7 cellular contexts compared by ENCODE assay signal in genomic region chr22:23450821-23451220, GRCh38.
A peak's percentile ranks its signal among the peaks of the same experiment; 100 is the strongest.
DNase-seq lines count a peak whose midpoint lies in the region; ATAC-seq, FAIRE-seq and TF ChIP-seq lines count a peak whose summit lies in the region.
"Not testable (repeated sequence)": the region's sequence is repeated elsewhere in the genome, so short reads cannot be mapped to it uniquely, and the experiment has no call there.

No MANE protein-coding gene starts in this region.

- not testable (repeated sequence) for H3K4me3 Mint-ChIP-seq in natural killer cell treated with Interleukin-12 subunit alpha and Interleukin-12 subunit beta and Interleukin-15 and Interleukin-18, amount 100 ng/mL, for 72 hours; stimulated activated naive CD8-positive, alpha-beta T cell treated with anti-CD3 and anti-CD28 coated beads, Interleukin-15, amount 100 ng/mL, for 72 hours

- not testable (repeated sequence) for H3K4me1 Mint-ChIP-seq in natural killer cell treated with Interleukin-12 subunit alpha and Interleukin-12 subunit beta and Interleukin-15 and Interleukin-18, amount 100 ng/mL, for 72 hours (ENCODE audit: low read depth in 2 of 2); stimulated activated naive CD8-positive, alpha-beta T cell treated with anti-CD3 and anti-CD28 coated beads, Interleukin-15, amount 100 ng/mL, for 72 hours

- H3K27ac Mint-ChIP-seq in natural killer cell treated with Interleukin-12 subunit alpha and Interleukin-12 subunit beta and Interleukin-15 and Interleukin-18, amount 100 ng/mL, for 72 hours; stimulated activated naive CD8-positive, alpha-beta T cell treated with anti-CD3 and anti-CD28 coated beads, Interleukin-15, amount 100 ng/mL, for 72 hours: not testable (repeated sequence)

- H3K4me3 ChIP-seq in BLaER1; DND-41 (ENCODE audit: low read depth in 1 of 2, low read length in 2 of 2); bronchial epithelial cell (ENCODE audit: low read depth, low read length); upper lobe of right lung; aorta (ENCODE audit: low read length in 2 of 2): not testable (repeated sequence)

- peaks cover 11% of the 10 kb centered on the region for H3K36me3 Mint-ChIP-seq in natural killer cell treated with Interleukin-12 subunit alpha and Interleukin-12 subunit beta and Interleukin-15 and Interleukin-18, amount 100 ng/mL, for 72 hours

- ATAC-seq in DND-41 (ENCODE audit: insufficient read depth, low read depth): not testable (repeated sequence)
- ATAC-seq in natural killer cell treated with Interleukin-12 subunit alpha and Interleukin-12 subunit beta and Interleukin-15 and Interleukin-18, amount 100 ng/mL, for 72 hours: peak; percentile 34 to 37
- peak; percentile 12 for ATAC-seq in stimulated activated naive CD8-positive, alpha-beta T cell treated with anti-CD3 and anti-CD28 coated beads, Interleukin-15, amount 100 ng/mL, for 72 hours
- ATAC-seq in upper lobe of right lung (peak; percentile 10), aorta (ENCODE audit: low FRiP score) (peak; percentile 44)

- not testable (repeated sequence) for TF ChIP-seq CTCF in DND-41 (IDR thresholded peaks at IDR 0.05; ENCODE audit: borderline replicate concordance, extremely low read depth, low read length, poor library complexity, severe bottlenecking); bronchial epithelial cell (IDR thresholded peaks at IDR 0.05; ENCODE audit: insufficient read depth, low read length, severe bottlenecking); upper lobe of right lung (IDR thresholded peaks at IDR 0.05)

- not testable (repeated sequence) for H2AFZ ChIP-seq in DND-41 (ENCODE audit: low read depth, low read length)

- H3K9me3 ChIP-seq in BLaER1: peaks cover 13% of the 10 kb centered on the region
- H3K9me3 ChIP-seq in DND-41 (ENCODE audit: insufficient read depth, low read length, severe bottlenecking); upper lobe of right lung; aorta (ENCODE audit: control insufficient read depth, low read length): not testable (repeated sequence)

- H3K27ac ChIP-seq in BLaER1; upper lobe of right lung; aorta (ENCODE audit: low read depth in 1 of 2, low read length in 2 of 2): not testable (repeated sequence)
- H3K27ac ChIP-seq in DND-41 (ENCODE audit: low read length): peak overlapping the region; percentile 74

- not testable (repeated sequence) for H3K79me2 ChIP-seq in DND-41 (ENCODE audit: insufficient read depth, low read length)

- H3K9ac ChIP-seq in BLaER1: not testable (repeated sequence)
- 0 out of 2 replicates have a peak overlapping the region, but pooled peaks have one; percentile 15 for H3K9ac ChIP-seq in DND-41 (ENCODE audit: low read depth, low read length)

- not testable (repeated sequence) for H3K36me3 ChIP-seq in BLaER1; DND-41 (ENCODE audit: insufficient read depth, low read length); bronchial epithelial cell (ENCODE audit: control insufficient read depth, insufficient read depth, low read length); upper lobe of right lung; aorta (ENCODE audit: control insufficient read depth in 1 of 2, insufficient read depth in 2 of 2, low read length in 1 of 2)

- H3K27me3 ChIP-seq in BLaER1; DND-41 (ENCODE audit: insufficient read depth, low read length, poor library complexity); bronchial epithelial cell (ENCODE audit: control insufficient read depth, insufficient read depth, low read length); upper lobe of right lung; aorta (ENCODE audit: control insufficient read depth in 1 of 2, insufficient read depth in 2 of 2, low read length in 1 of 2): not testable (repeated sequence)

- 91% methylated on average over 15 of the region's 15 CpGs for WGBS in aorta, 2 donors

- DNase-seq in DND-41; bronchial epithelial cell (ENCODE audit: low read depth); natural killer cell treated with Interleukin-12 subunit alpha and Interleukin-12 subunit beta and Interleukin-15 and Interleukin-18, amount 100 ng/mL, for 72 hours (ENCODE audit: low spot score); stimulated activated naive CD8-positive, alpha-beta T cell treated with anti-CD3 and anti-CD28 coated beads, Interleukin-15, amount 100 ng/mL, for 72 hours; upper lobe of right lung; aorta: not testable (repeated sequence)

- H3K4me2 ChIP-seq in BLaER1: peak overlapping the region; percentile 80
- not testable (repeated sequence) for H3K4me2 ChIP-seq in DND-41 (ENCODE audit: insufficient read depth, low read length)

- H3K4me1 ChIP-seq in BLaER1 (peaks cover 28% of the 10 kb centered on the region), DND-41 (ENCODE audit: insufficient read depth, low read length) (peaks cover 31% of the 10 kb centered on the region)
- H3K4me1 ChIP-seq in upper lobe of right lung; aorta (ENCODE audit: control insufficient read depth in 1 of 2, insufficient read depth in 2 of 2, low read length in 2 of 2): not testable (repeated sequence)

- not testable (repeated sequence) for H3K9me3 Mint-ChIP-seq in natural killer cell treated with Interleukin-12 subunit alpha and Interleukin-12 subunit beta and Interleukin-15 and Interleukin-18, amount 100 ng/mL, for 72 hours
- peaks cover 5 to 15% of the 10 kb centered on the region in 2 donors for H3K9me3 Mint-ChIP-seq in stimulated activated naive CD8-positive, alpha-beta T cell treated with anti-CD3 and anti-CD28 coated beads, Interleukin-15, amount 100 ng/mL, for 72 hours

- not testable (repeated sequence) for H4K20me1 ChIP-seq in BLaER1; DND-41 (ENCODE audit: insufficient read depth, low read length)

- H3K27me3 Mint-ChIP-seq in natural killer cell treated with Interleukin-12 subunit alpha and Interleukin-12 subunit beta and Interleukin-15 and Interleukin-18, amount 100 ng/mL, for 72 hours: not testable (repeated sequence)
- H3K27me3 Mint-ChIP-seq in stimulated activated naive CD8-positive, alpha-beta T cell treated with anti-CD3 and anti-CD28 coated beads, Interleukin-15, amount 100 ng/mL, for 72 hours: peaks cover 11% of the 10 kb centered on the region

- FAIRE-seq in bronchial epithelial cell (lab: Jason Lieb, UNC): peak; percentile 68

- intact Hi-C loops in upper lobe of right lung (cut with DNase I); aorta (cut with DNase I): not testable (repeated sequence)
